ENCODE assay signal across 1 cellular context in the genomic region with DNA sequence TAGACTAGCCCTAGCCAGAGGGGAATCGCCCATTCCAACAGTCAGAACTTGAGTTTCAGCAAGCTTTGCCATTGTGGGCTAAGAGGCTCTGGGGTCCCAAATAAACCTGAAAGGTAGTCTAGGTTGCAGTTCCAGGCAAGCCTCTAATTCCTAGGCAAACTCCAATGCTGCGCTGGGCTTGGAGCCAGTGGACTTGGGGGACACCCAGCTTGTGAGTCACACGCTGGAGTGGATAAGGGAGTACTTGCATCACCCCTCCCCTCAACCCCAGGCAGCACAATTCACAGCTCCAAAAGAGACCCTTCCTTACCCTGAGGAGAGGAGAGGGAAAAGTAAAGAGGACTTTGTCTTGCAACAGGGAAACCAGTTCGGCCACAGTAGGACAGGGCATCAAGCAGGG.
TF ChIP-seq lines count a peak whose summit lies in the region.

No MANE protein-coding gene starts in this region.

TF ChIP-seq in GM23338, 12 proteins besides CTCF, POLR2A, EP300 and RAD21 (continued from another document):
- no peak for TF ChIP-seq EZH2 (IDR thresholded peaks at IDR 0.05; ENCODE audit: low read depth, unreplicated experiment)
- TF ChIP-seq EZH2phosphoT487 (IDR thresholded peaks at IDR 0.05; ENCODE audit: unreplicated experiment), result no peak
- no peak for TF ChIP-seq JUNB (IDR thresholded peaks at IDR 0.05; ENCODE audit: unreplicated experiment)
- TF ChIP-seq, protein P1, sequence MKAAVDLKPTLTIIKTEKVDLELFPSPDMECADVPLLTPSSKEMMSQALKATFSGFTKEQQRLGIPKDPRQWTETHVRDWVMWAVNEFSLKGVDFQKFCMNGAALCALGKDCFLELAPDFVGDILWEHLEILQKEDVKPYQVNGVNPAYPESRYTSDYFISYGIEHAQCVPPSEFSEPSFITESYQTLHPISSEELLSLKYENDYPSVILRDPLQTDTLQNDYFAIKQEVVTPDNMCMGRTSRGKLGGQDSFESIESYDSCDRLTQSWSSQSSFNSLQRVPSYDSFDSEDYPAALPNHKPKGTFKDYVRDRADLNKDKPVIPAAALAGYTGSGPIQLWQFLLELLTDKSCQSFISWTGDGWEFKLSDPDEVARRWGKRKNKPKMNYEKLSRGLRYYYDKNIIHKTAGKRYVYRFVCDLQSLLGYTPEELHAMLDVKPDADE (IDR thresholded peaks at IDR 0.05), result no peak
- TF ChIP-seq NANOG (IDR thresholded peaks at IDR 0.05; ENCODE audit: borderline replicate concordance), result no peak
- TF ChIP-seq, protein P2, sequence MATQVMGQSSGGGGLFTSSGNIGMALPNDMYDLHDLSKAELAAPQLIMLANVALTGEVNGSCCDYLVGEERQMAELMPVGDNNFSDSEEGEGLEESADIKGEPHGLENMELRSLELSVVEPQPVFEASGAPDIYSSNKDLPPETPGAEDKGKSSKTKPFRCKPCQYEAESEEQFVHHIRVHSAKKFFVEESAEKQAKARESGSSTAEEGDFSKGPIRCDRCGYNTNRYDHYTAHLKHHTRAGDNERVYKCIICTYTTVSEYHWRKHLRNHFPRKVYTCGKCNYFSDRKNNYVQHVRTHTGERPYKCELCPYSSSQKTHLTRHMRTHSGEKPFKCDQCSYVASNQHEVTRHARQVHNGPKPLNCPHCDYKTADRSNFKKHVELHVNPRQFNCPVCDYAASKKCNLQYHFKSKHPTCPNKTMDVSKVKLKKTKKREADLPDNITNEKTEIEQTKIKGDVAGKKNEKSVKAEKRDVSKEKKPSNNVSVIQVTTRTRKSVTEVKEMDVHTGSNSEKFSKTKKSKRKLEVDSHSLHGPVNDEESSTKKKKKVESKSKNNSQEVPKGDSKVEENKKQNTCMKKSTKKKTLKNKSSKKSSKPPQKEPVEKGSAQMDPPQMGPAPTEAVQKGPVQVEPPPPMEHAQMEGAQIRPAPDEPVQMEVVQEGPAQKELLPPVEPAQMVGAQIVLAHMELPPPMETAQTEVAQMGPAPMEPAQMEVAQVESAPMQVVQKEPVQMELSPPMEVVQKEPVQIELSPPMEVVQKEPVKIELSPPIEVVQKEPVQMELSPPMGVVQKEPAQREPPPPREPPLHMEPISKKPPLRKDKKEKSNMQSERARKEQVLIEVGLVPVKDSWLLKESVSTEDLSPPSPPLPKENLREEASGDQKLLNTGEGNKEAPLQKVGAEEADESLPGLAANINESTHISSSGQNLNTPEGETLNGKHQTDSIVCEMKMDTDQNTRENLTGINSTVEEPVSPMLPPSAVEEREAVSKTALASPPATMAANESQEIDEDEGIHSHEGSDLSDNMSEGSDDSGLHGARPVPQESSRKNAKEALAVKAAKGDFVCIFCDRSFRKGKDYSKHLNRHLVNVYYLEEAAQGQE (IDR thresholded peaks at IDR 0.05; ENCODE audit: unreplicated experiment), result no peak
- no peak for TF ChIP-seq ZNF331 (CRISPR knock-in tag; IDR thresholded peaks at IDR 0.05; ENCODE audit: low read depth)
- no peak for TF ChIP-seq STAT1 (IDR thresholded peaks at IDR 0.05; ENCODE audit: unreplicated experiment)
